Comparison of ENCODE assay signal across 8 cellular contexts in genomic region chr10:68471063-68471585, GRCh38. TPM values are rescaled to one million over a fixed set of nuclear protein-coding genes. Genes with fewer than 3 reads are reported as not detected.
A peak's percentile ranks its signal among the peaks of the same experiment; 100 is the strongest.
DNase-seq lines count a peak whose midpoint lies in the region; ATAC-seq and TF ChIP-seq lines count a peak whose summit lies in the region.

No MANE protein-coding gene starts in this region.

- CTCF ChIA-PET in naive thymus-derived CD4-positive, alpha-beta T cell (lab: Charles Lee) = no interaction called here

- intact Hi-C loops in naive thymus-derived CD4-positive, alpha-beta T cell (cut with micrococcal nuclease) = loop anchor here (1.0 to 5.0 kb wide), 7 partner anchors 56 to 430 kb away; partner anchors contain the start of genes RUFY2 (in 2 of the 2), SLC25A16 (in 2 of the 2), CCAR1 (in 1 of the 2) and DDX50 (in 1 of the 2)

- H3K9me3 Mint-ChIP-seq in central memory CD8-positive, alpha-beta T cell = no peaks in the 10 kb centered on the region
- H3K9me3 Mint-ChIP-seq in naive thymus-derived CD4-positive, alpha-beta T cell = no peaks in the 10 kb centered on the region

- peaks cover 4% of the 10 kb centered on the region for H3K36me3 Mint-ChIP-seq in central memory CD8-positive, alpha-beta T cell (ENCODE audit: insufficient read depth)
- H3K36me3 Mint-ChIP-seq in naive thymus-derived CD4-positive, alpha-beta T cell = peaks cover 0 to 8% (median 3%) of the 10 kb centered on the region in 5 donors

- no peaks in the 10 kb centered on the region for H3K27me3 ChIP-seq in Karpas-422 (ENCODE audit: low read length)
- no peaks in the 10 kb centered on the region for H3K27me3 ChIP-seq in naive thymus-derived CD4-positive, alpha-beta T cell (ENCODE audit: control insufficient read depth in 2 of 2, insufficient read depth in 2 of 2, low read length in 2 of 2)

- DNase-seq in GM13977 (ENCODE audit: low spot score) (peak; percentile 33), Karpas-422 (peak; percentile 48), islet precursor cell (no peak), retina (no peak)
- no peak for DNase-seq in central memory CD8-positive, alpha-beta T cell (ENCODE audit: low spot score in 2 of 2)
- no peak for DNase-seq in naive thymus-derived CD4-positive, alpha-beta T cell
- no peak for DNase-seq in effector CD4-positive, alpha-beta T cell

- POLR2A ChIA-PET in naive thymus-derived CD4-positive, alpha-beta T cell (lab: Charles Lee) = interaction anchor here (0.7 kb wide), 1 partner anchor 58 kb away, joined by 3 read pairs; no protein-coding TSS in a partner anchor

- no peak for ATAC-seq in central memory CD8-positive, alpha-beta T cell (replicated peaks; ENCODE audit: extremely low read depth, poor library complexity, severe bottlenecking)
- no peak for ATAC-seq in naive thymus-derived CD4-positive, alpha-beta T cell
- no peak for ATAC-seq in GM19452 (IDR thresholded peaks at IDR 0.05; ENCODE audit: unreplicated experiment)

- in situ Hi-C loops in GM13977 (cut with MboI; ENCODE audit: low pct_unique_long_range_greater_than_20kb, low sequenced_read_pairs, unreplicated experiment) = no loop called here

- peaks cover 32% of the 10 kb centered on the region for H3K36me3 ChIP-seq in Karpas-422 (ENCODE audit: insufficient read depth, low read length)
- H3K36me3 ChIP-seq in naive thymus-derived CD4-positive, alpha-beta T cell (ENCODE audit: control insufficient read depth in 2 of 3, insufficient read depth in 3 of 3, low read length in 3 of 3) = peaks cover 0 to 3% (median 0%) of the 10 kb centered on the region in 3 experiments

- peak overlapping the region; percentile 91 for H3K9ac ChIP-seq in Karpas-422 (ENCODE audit: low read length)

- no peak for TF ChIP-seq CTCF in GM13977 (IDR thresholded peaks at IDR 0.05; ENCODE audit: extremely low read depth, insufficient read depth, missing control alignments)

- peak overlapping the region; percentile 68 for H3K27ac Mint-ChIP-seq in central memory CD8-positive, alpha-beta T cell (ENCODE audit: low read depth)
- H3K27ac Mint-ChIP-seq in naive thymus-derived CD4-positive, alpha-beta T cell = peak overlapping the region in 5 of 9 donors; percentile 82 to 99 (median 86)

- peak overlapping the region; percentile 95 for H3K4me2 ChIP-seq in Karpas-422 (ENCODE audit: low read depth, low read length, poor library complexity, severe bottlenecking)

- no peaks in the 10 kb centered on the region for H4K20me1 ChIP-seq in Karpas-422 (ENCODE audit: insufficient read depth, low read depth, low read length)

- peaks cover 48% of the 10 kb centered on the region for H3K79me2 ChIP-seq in Karpas-422 (ENCODE audit: low read length)

- peak overlapping the region; percentile 80 for H3K27ac ChIP-seq in Karpas-422 (ENCODE audit: low read length)
- peak overlapping the region; percentile 69 for H3K27ac ChIP-seq in naive thymus-derived CD4-positive, alpha-beta T cell (ENCODE audit: low read depth, low read length)

- H3K9me3 ChIP-seq in Karpas-422 (ENCODE audit: low read length) = no peaks in the 10 kb centered on the region
- H3K9me3 ChIP-seq in naive thymus-derived CD4-positive, alpha-beta T cell (ENCODE audit: control insufficient read depth in 2 of 3, low read length in 3 of 3) = no peaks in the 10 kb centered on the region

- H2AFZ ChIP-seq in Karpas-422 (ENCODE audit: low read length) = peak overlapping the region; percentile 86

- peak overlapping the region; percentile 93 for H3K4me3 Mint-ChIP-seq in central memory CD8-positive, alpha-beta T cell
- peak overlapping the region; percentile 95 to 100 (median 98) for H3K4me3 Mint-ChIP-seq in naive thymus-derived CD4-positive, alpha-beta T cell

- peaks cover 20% of the 10 kb centered on the region for H3K4me1 Mint-ChIP-seq in central memory CD8-positive, alpha-beta T cell
- peaks cover 6 to 26% (median 14%) of the 10 kb centered on the region in 7 donors for H3K4me1 Mint-ChIP-seq in naive thymus-derived CD4-positive, alpha-beta T cell

- H3K4me1 ChIP-seq in Karpas-422 (ENCODE audit: low read length) = peaks cover 18% of the 10 kb centered on the region
- H3K4me1 ChIP-seq in naive thymus-derived CD4-positive, alpha-beta T cell (ENCODE audit: control insufficient read depth in 2 of 2, insufficient read depth in 2 of 2, low read length in 2 of 2) = peaks cover 0 to 5% of the 10 kb centered on the region in 2 donors

- no peaks in the 10 kb centered on the region for H3K27me3 Mint-ChIP-seq in central memory CD8-positive, alpha-beta T cell
- no peaks in the 10 kb centered on the region for H3K27me3 Mint-ChIP-seq in naive thymus-derived CD4-positive, alpha-beta T cell

- H3K4me3 ChIP-seq in Karpas-422 (ENCODE audit: low read length) = peak overlapping the region; percentile 94
- H3K4me3 ChIP-seq in naive thymus-derived CD4-positive, alpha-beta T cell (ENCODE audit: low read length) = peak overlapping the region; percentile 72

- no peaks in the 10 kb centered on the region for H3K9me2 ChIP-seq in Karpas-422 (replicated peaks; ENCODE audit: insufficient read depth, low read length)

RNA-seq across cellular contexts. Expression of gene DNA2, which starts 0.6 kb away (rescaled TPM):
- 11.5 and 27.7 TPM in 2 replicates for total RNA-seq in Karpas-422 (2014; rRNA removed; shearing (Covaris generic); ENCODE audit: low replicate concordance)
- total RNA-seq in naive thymus-derived CD4-positive, alpha-beta T cell = 10 to 100 TPM in 1 of 5 experiments, 1 to 10 TPM in 4; 3.8 to 40.2 (median 6.3) TPM
- under 1 TPM; 0.40 to 0.43 TPM for polyA plus RNA-seq in naive thymus-derived CD4-positive, alpha-beta T cell

RNA-seq across cellular contexts. Expression of gene SLC25A16, which starts 56.2 kb away (rescaled TPM):
- total RNA-seq in Karpas-422 (2014; rRNA removed; shearing (Covaris generic); ENCODE audit: low replicate concordance) = 9.6 and 13.9 TPM in 2 replicates
- total RNA-seq in naive thymus-derived CD4-positive, alpha-beta T cell = 10 to 100 TPM; 19.1 to 28.3 (median 26.5) TPM
- 1 to 10 TPM; 3.5 to 6.9 TPM for polyA plus RNA-seq in naive thymus-derived CD4-positive, alpha-beta T cell

Comparison
In these comparisons a context has a peak if more than half of its experiments do, and no peak if none do; other contexts are left out.
1. DNase-seq: peak in GM13977 (single experiment) and Karpas-422 (single experiment); none in central memory CD8-positive, alpha-beta T cell (0 of 2), naive thymus-derived CD4-positive, alpha-beta T cell (0 of 9), effector CD4-positive, alpha-beta T cell (single experiment), islet precursor cell (single experiment) and retina (single experiment).